ENCODE assay signal across 5 cellular contexts in the genomic region with DNA sequence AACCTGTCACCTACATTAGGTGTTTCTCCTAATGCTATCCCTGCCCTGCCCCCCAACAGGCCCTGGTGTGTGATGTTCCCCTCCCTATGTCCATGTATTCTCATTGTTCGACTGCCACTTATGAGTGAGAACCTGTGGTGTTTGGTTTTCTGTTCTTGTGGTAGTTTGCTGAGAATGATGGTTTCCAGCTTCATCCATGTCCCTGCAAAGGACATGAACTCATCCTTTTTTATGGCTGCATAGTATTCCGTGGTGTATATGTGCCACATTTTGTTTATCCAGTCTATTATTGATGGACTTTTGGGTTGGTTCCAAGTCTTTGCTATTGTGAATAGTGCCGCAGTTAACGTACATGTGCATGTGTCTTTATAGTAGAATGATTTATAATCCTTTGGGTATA.
A peak's percentile ranks its signal among the peaks of the same experiment; 100 is the strongest.
DNase-seq lines count a peak whose midpoint lies in the region; ATAC-seq, FAIRE-seq and TF ChIP-seq lines count a peak whose summit lies in the region.
"Not testable (repeated sequence)": the region's sequence is repeated elsewhere in the genome, so short reads cannot be mapped to it uniquely, and the experiment has no call there.

No MANE protein-coding gene starts in this region.

- not testable (repeated sequence) for DNase-seq in D721Med (ENCODE audit: insufficient read length, low spot score); K562 (ENCODE audit: extremely low read depth in 1 of 4, low spot score in 3 of 4)
- peak; percentile 1 for DNase-seq in mesenteric fat pad (ENCODE audit: low spot score)
- DNase-seq in sciatic nerve (ENCODE audit: low spot score) = peak; percentile 27

- H3K27ac ChIP-seq in HEK293 (ENCODE audit: extremely low read depth, low read depth, low read length); K562 (ENCODE audit: extremely low read depth, low read depth, low read length): not testable (repeated sequence)

- not testable (repeated sequence) for BruUV-seq in K562 (replicated peaks; lab: Mats Ljungman, UMichigan)

- in situ Hi-C loops in K562 (cut with MboI) = not testable (repeated sequence)

- FAIRE-seq in D721Med (lab: Jason Lieb, UNC) = peak; percentile 48
- FAIRE-seq in K562 (lab: Jason Lieb, UNC) = not testable (repeated sequence)

- H3K79me2 ChIP-seq in K562 (ENCODE audit: control insufficient read depth, insufficient read depth, low read length) = not testable (repeated sequence)

- WGBS in K562 (ENCODE audit: insufficient coverage, low coverage, missing lambda C conversion rate) = 0% methylated on average over 3 of the region's 4 CpGs

- not testable (repeated sequence) for H4K20me1 ChIP-seq in K562 (replicated peaks; ENCODE audit: control insufficient read depth, insufficient read depth, low read length)

- not testable (repeated sequence) for H2AFZ ChIP-seq in K562 (ENCODE audit: low read depth, low read length)

- not testable (repeated sequence) for H3K4me1 ChIP-seq in HEK293 (ENCODE audit: control insufficient read depth, insufficient read depth, low read length); K562 (replicated peaks in 1 of 2; ENCODE audit: control insufficient read depth in 2 of 2, insufficient read depth in 2 of 2, low read length in 2 of 2)

- not testable (repeated sequence) for H3K36me3 ChIP-seq in HEK293 (ENCODE audit: control insufficient read depth in 2 of 2, insufficient read depth in 1 of 2, low read length in 2 of 2); K562 (ENCODE audit: control insufficient read depth, insufficient read depth, low read length)

- not testable (repeated sequence) for H3K4me3 ChIP-seq in HEK293 (ENCODE audit: low read depth, low read length); K562

- H3K9me3 ChIP-seq in HEK293 (ENCODE audit: control insufficient read depth, insufficient read depth, low read depth, low read length); K562 (replicated peaks; ENCODE audit: control insufficient read depth, insufficient read depth, low read depth, low read length): not testable (repeated sequence)

- not testable (repeated sequence) for H3K9me1 ChIP-seq in K562 (ENCODE audit: control insufficient read depth, insufficient read depth, low read length)

- TF ChIP-seq EP300 in K562 (IDR thresholded peaks at IDR 0.05; ENCODE audit: low read length) = not testable (repeated sequence)

- intact Hi-C loops in K562 (cut with micrococcal nuclease); sciatic nerve (cut with DNase I): not testable (repeated sequence)

- not testable (repeated sequence) for H3K9ac ChIP-seq in K562 (ENCODE audit: insufficient read depth in 1 of 2, low read depth in 2 of 2, low read length in 2 of 2)

- TF ChIP-seq RAD21 in K562 (CRISPR knock-in tag; conservative IDR thresholded peaks at IDR 0.05 in 1 of 2, IDR thresholded peaks at IDR 0.05 in 1 of 2) = not testable (repeated sequence)

- CTCF ChIA-PET in HEK293 (lab: Yijun Ruan, JAX) = interaction anchor here (1.4 kb wide), 1 partner anchor 306 kb away, joined by 17 read pairs; no protein-coding TSS in a partner anchor
- CTCF ChIA-PET in K562 (lab: Yijun Ruan, JAX; ENCODE audit: low intra/inter-chr PET ratio) = not testable (repeated sequence)

- TF ChIP-seq CTCF in D721Med (IDR thresholded peaks at IDR 0.05; ENCODE audit: insufficient read depth, missing control alignments); HEK293 (tag by site-specific recombination; IDR thresholded peaks at IDR 0.05); K562 (IDR thresholded peaks at IDR 0.05 in 2 of 3, conservative IDR thresholded peaks at IDR 0.05 in 1 of 3; ENCODE audit: insufficient read depth in 2 of 3, low read depth in 1 of 3, low read length in 3 of 3): not testable (repeated sequence)

- TF ChIP-seq POLR2A in K562 (conservative IDR thresholded peaks at IDR 0.05) = not testable (repeated sequence)

- not testable (repeated sequence) for H3K27me3 ChIP-seq in K562 (ENCODE audit: control insufficient read depth in 2 of 2, insufficient read depth in 2 of 2, low read length in 2 of 2)

- not testable (repeated sequence) for ATAC-seq in K562, sciatic nerve

- POLR2A ChIA-PET in HEK293 (lab: Yijun Ruan, JAX); K562 (lab: Yijun Ruan, JAX): not testable (repeated sequence)

- H3K4me2 ChIP-seq in K562 (ENCODE audit: insufficient read depth, low read length) = not testable (repeated sequence)

TF ChIP-seq in HEK293, 187 proteins besides CTCF, POLR2A, EP300 and RAD21:
- TF ChIP-seq ZNF146 (tag by site-specific recombination; IDR thresholded peaks at IDR 0.05) = peak; percentile 94

TF ChIP-seq in K562, 482 proteins besides CTCF, POLR2A, EP300 and RAD21:
- peak; percentile 23 for TF ChIP-seq ZNF146 (CRISPR knock-in tag; IDR thresholded peaks at IDR 0.05; ENCODE audit: unreplicated experiment)
